Comparison of ENCODE assay signal across 22 cellular contexts in genomic region chr2:147631294-147631693, GRCh38.
DNase-seq lines count a peak whose midpoint lies in the region; ATAC-seq, FAIRE-seq and TF ChIP-seq lines count a peak whose summit lies in the region.
"Had no signal": no experiment of that assay in that cellular context is flagged by ENCODE, and none has a peak within 500 bp of the region (broad histone marks: within the 10 kb centered on the region; RNA-seq: fewer than 3 reads in every experiment).

No MANE protein-coding gene starts in this region.

- FAIRE-seq in H54 (lab: Jason Lieb, UNC) (peak; percentile 41), kidney (lab: Jason Lieb, UNC) (no peak)
- FAIRE-seq: islet of Langerhans had no signal

- no peak overlapping the region for H3K9ac ChIP-seq in kidney (ENCODE audit: low read length in 2 of 2)
- H3K9ac ChIP-seq: GM23248 had no signal

- TF ChIP-seq CTCF in kidney (IDR thresholded peaks at IDR 0.05; ENCODE audit: borderline replicate concordance, extremely low read depth, insufficient read depth): no peak

- no peak for TF ChIP-seq POLR2A in H54 (IDR thresholded peaks at IDR 0.05; ENCODE audit: low read depth, low read length)

- ATAC-seq in activated CD4-positive, alpha-beta T cell treated with anti-CD3 and anti-CD28 coated beads for 36 hours: no peak
- ATAC-seq in activated naive CD4-positive, alpha-beta T cell treated with anti-CD3 and anti-CD28 coated beads, Interleukin-2, amount 50 U/mL, for 72 hours: no peak
- peak in 1 of 2 donors; percentile 46 for ATAC-seq in naive thymus-derived CD8-positive, alpha-beta T cell
- ATAC-seq: activated CD8-positive, alpha-beta memory T cell treated with anti-CD3 and anti-CD28 coated beads, Interleukin-2, amount 10 ng/mL, durations not matched to agents 7 days and 5 days; right cardiac atrium had no signal

- peaks cover 50% of the 10 kb centered on the region for H3K4me1 Mint-ChIP-seq in activated CD4-positive, alpha-beta T cell treated with anti-CD3 and anti-CD28 coated beads for 36 hours
- peaks cover 0 to 22% (median 13%) of the 10 kb centered on the region in 4 donors for H3K4me1 Mint-ChIP-seq in naive thymus-derived CD8-positive, alpha-beta T cell

- H3K4me3 ChIP-seq in kidney (ENCODE audit: low read length in 2 of 2): no peak overlapping the region
- H3K4me3 ChIP-seq: GM23248, ovary, SJSA1 had no signal

- H3K27ac Mint-ChIP-seq in activated CD4-positive, alpha-beta T cell treated with anti-CD3 and anti-CD28 coated beads for 36 hours: peak overlapping the region; percentile 69
- H3K27ac Mint-ChIP-seq in activated naive CD4-positive, alpha-beta T cell treated with anti-CD3 and anti-CD28 coated beads, Interleukin-2, amount 50 U/mL, for 72 hours: peak overlapping the region; percentile 13 to 81
- peak overlapping the region in 9 of 10 donors; percentile 11 to 79 (median 37) for H3K27ac Mint-ChIP-seq in naive thymus-derived CD8-positive, alpha-beta T cell
- H3K27ac Mint-ChIP-seq: activated B cell treated with CpG ODN at 0.5 μM for 24 hours; activated CD8-positive, alpha-beta memory T cell treated with anti-CD3 and anti-CD28 coated beads, Interleukin-2, amount 10 ng/mL, durations not matched to agents 7 days and 5 days; naive B cell had no signal

- POLR2A ChIA-PET in activated CD4-positive, alpha-beta T cell treated with anti-CD3 and anti-CD28 coated beads for 36 hours (lab: Charles Lee): no interaction called here
- POLR2A ChIA-PET in naive thymus-derived CD8-positive, alpha-beta T cell (lab: Charles Lee): no interaction called here

- H3K27ac ChIP-seq in kidney (ENCODE audit: low read depth in 2 of 2, low read length in 2 of 2): no peak overlapping the region
- H3K27ac ChIP-seq: foreskin keratinocyte, GM23248, ovary, SJSA1 had no signal

- intact Hi-C loops in activated CD4-positive, alpha-beta T cell treated with anti-CD3 and anti-CD28 coated beads for 36 hours (cut with DNase I, micrococcal nuclease): loop anchor here (2.0 to 10.0 kb wide), 3 partner anchors 32 to 214 kb away; partner anchors contain the start of gene ACVR2A (in 2 of the 2)
- intact Hi-C loops in kidney (cut with DNase I): no loop called here

- no peaks in the 10 kb centered on the region for H3K27me3 Mint-ChIP-seq in activated CD4-positive, alpha-beta T cell treated with anti-CD3 and anti-CD28 coated beads for 36 hours
- no peaks in the 10 kb centered on the region for H3K27me3 Mint-ChIP-seq in naive thymus-derived CD8-positive, alpha-beta T cell
- H3K27me3 Mint-ChIP-seq: activated B cell treated with CpG ODN at 0.5 μM for 24 hours; activated CD8-positive, alpha-beta memory T cell treated with anti-CD3 and anti-CD28 coated beads, Interleukin-2, amount 10 ng/mL, durations not matched to agents 7 days and 5 days; naive B cell had no signal

- no peak for DNase-seq in activated CD4-positive, alpha-beta T cell treated with anti-CD3 and anti-CD28 coated beads for 36 hours
- no peak for DNase-seq in activated CD4-positive, alpha-beta T cell treated with anti-CD3 and anti-CD28 coated beads, Interleukin-2, amount 50 U/mL, for 4 hours
- no peak for DNase-seq in H54 (ENCODE audit: insufficient read length, low spot score)
- DNase-seq in activated naive CD4-positive, alpha-beta T cell treated with anti-CD3 and anti-CD28 coated beads, Interleukin-2, amount 50 U/mL, for 72 hours (ENCODE audit: low spot score in 2 of 2): no peak
- DNase-seq in naive thymus-derived CD8-positive, alpha-beta T cell: peak in 1 of 10 donors; percentile 15
- no peak for DNase-seq in GM03348 (ENCODE audit: low spot score)
- no peak for DNase-seq in kidney
- no peak for DNase-seq in OCI-M2 (lab: John Stamatoyannopoulos, UW; ENCODE audit: unreplicated experiment)
- DNase-seq: activated B cell treated with CpG ODN at 0.5 μM for 24 hours; activated CD8-positive, alpha-beta memory T cell treated with anti-CD3 and anti-CD28 coated beads, Interleukin-2, amount 10 ng/mL, durations not matched to agents 7 days and 5 days; cerebellar nuclear complex; erythroblast; foreskin keratinocyte; mammary epithelial cell; naive B cell; NCI-H1694 treated with DMSO at 0.1 percent for 48 hours; NCI-H2227 treated with DMSO at 0.1 percent for 48 hours; ovary; right cardiac atrium had no signal

- CTCF ChIA-PET in activated CD4-positive, alpha-beta T cell treated with anti-CD3 and anti-CD28 coated beads for 36 hours (lab: Charles Lee): no interaction called here

- H3K9me3 ChIP-seq in kidney (ENCODE audit: control insufficient read depth in 1 of 2, low read length in 2 of 2): no peaks in the 10 kb centered on the region
- H3K9me3 ChIP-seq: ovary, SJSA1 had no signal

- H3K4me1 ChIP-seq in kidney (ENCODE audit: control insufficient read depth in 1 of 2, insufficient read depth in 1 of 2, low read depth in 1 of 2, low read length in 2 of 2): no peaks in the 10 kb centered on the region
- H3K4me1 ChIP-seq: SJSA1 had no signal

- H3K4me3 Mint-ChIP-seq in activated CD4-positive, alpha-beta T cell treated with anti-CD3 and anti-CD28 coated beads for 36 hours: no peak overlapping the region
- H3K4me3 Mint-ChIP-seq in naive thymus-derived CD8-positive, alpha-beta T cell: peak overlapping the region in 5 of 10 donors; percentile 1 to 47 (median 16)
- H3K4me3 Mint-ChIP-seq: activated B cell treated with CpG ODN at 0.5 μM for 24 hours; activated CD8-positive, alpha-beta memory T cell treated with anti-CD3 and anti-CD28 coated beads, Interleukin-2, amount 10 ng/mL, durations not matched to agents 7 days and 5 days; naive B cell had no signal

- H3K9me3 Mint-ChIP-seq in activated CD4-positive, alpha-beta T cell treated with anti-CD3 and anti-CD28 coated beads for 36 hours (ENCODE audit: low read depth): peaks cover 2% of the 10 kb centered on the region
- H3K9me3 Mint-ChIP-seq in activated naive CD4-positive, alpha-beta T cell treated with anti-CD3 and anti-CD28 coated beads, Interleukin-2, amount 50 U/mL, for 72 hours: peaks cover 4 to 5% of the 10 kb centered on the region in 2 donors
- no peaks in the 10 kb centered on the region for H3K9me3 Mint-ChIP-seq in naive thymus-derived CD8-positive, alpha-beta T cell
- H3K9me3 Mint-ChIP-seq: activated B cell treated with CpG ODN at 0.5 μM for 24 hours, naive B cell had no signal

- no peaks in the 10 kb centered on the region for H3K36me3 Mint-ChIP-seq in activated CD4-positive, alpha-beta T cell treated with anti-CD3 and anti-CD28 coated beads for 36 hours (ENCODE audit: low read depth)
- peaks cover 0 to 6% of the 10 kb centered on the region in 2 donors for H3K36me3 Mint-ChIP-seq in activated naive CD4-positive, alpha-beta T cell treated with anti-CD3 and anti-CD28 coated beads, Interleukin-2, amount 50 U/mL, for 72 hours
- H3K36me3 Mint-ChIP-seq in naive thymus-derived CD8-positive, alpha-beta T cell: no peaks in the 10 kb centered on the region
- H3K36me3 Mint-ChIP-seq: activated CD8-positive, alpha-beta memory T cell treated with anti-CD3 and anti-CD28 coated beads, Interleukin-2, amount 10 ng/mL, durations not matched to agents 7 days and 5 days; naive B cell had no signal

- H3K36me3 ChIP-seq in kidney (ENCODE audit: control insufficient read depth in 1 of 2, insufficient read depth in 2 of 2, low read length in 2 of 2): no peaks in the 10 kb centered on the region
- H3K36me3 ChIP-seq: ovary, SJSA1 had no signal
